9 cellular contexts compared by ENCODE assay signal in genomic region chr17:49861150-49861884, GRCh38. TPM values are rescaled to one million over a fixed set of nuclear protein-coding genes. Genes with fewer than 3 reads are reported as not detected.
DNase-seq lines count a peak whose midpoint lies in the region; ATAC-seq, FAIRE-seq and TF ChIP-seq lines count a peak whose summit lies in the region.
"Had no signal": no experiment of that assay in that cellular context is flagged by ENCODE, and none has a peak within 500 bp of the region (broad histone marks: within the 10 kb centered on the region; RNA-seq: fewer than 3 reads in every experiment).

No MANE protein-coding gene starts in this region.

- no peak overlapping the region for H3K4me3 Mint-ChIP-seq in activated T-cell treated with anti-CD3 and anti-CD28 coated beads, Interleukin-2, amount 50 U/mL, for 72 hours

- H3F3A ChIP-seq in PC-3 (ENCODE audit: low read length, unreplicated experiment) = no peaks in the 10 kb centered on the region

- no peaks in the 10 kb centered on the region for H3K9me3 ChIP-seq in PC-3 (ENCODE audit: low read length)
- no peaks in the 10 kb centered on the region for H3K9me3 ChIP-seq in psoas muscle

- no peak overlapping the region for H3K27ac Mint-ChIP-seq in activated T-cell treated with anti-CD3 and anti-CD28 coated beads, Interleukin-2, amount 50 U/mL, for 72 hours

- peaks cover 8% of the 10 kb centered on the region for H3K27me3 ChIP-seq in BJ (ENCODE audit: control insufficient read depth, insufficient read depth, low read length)
- H3K27me3 ChIP-seq in PC-3 (ENCODE audit: low read length) = no peaks in the 10 kb centered on the region
- H3K27me3 ChIP-seq in psoas muscle (ENCODE audit: insufficient read depth in 3 of 3, low read length in 2 of 3) = no peaks in the 10 kb centered on the region

- H3K36me3 ChIP-seq in BJ (ENCODE audit: control insufficient read depth, insufficient read depth, low read length) (no peaks in the 10 kb centered on the region), PC-3 (ENCODE audit: low read depth, low read length) (no peaks in the 10 kb centered on the region), psoas muscle (ENCODE audit: insufficient read depth in 1 of 2, low read depth in 1 of 2) (no peaks in the 10 kb centered on the region)

- H3K9me2 ChIP-seq in PC-3 (replicated peaks; ENCODE audit: low read length) = no peaks in the 10 kb centered on the region

- H3K4me3 ChIP-seq in BJ (ENCODE audit: low read depth, low read length) (no peak overlapping the region), PC-3 (ENCODE audit: low read length) (peak overlapping the region; percentile 18; the same call in 1 of the 2 replicates), psoas muscle (no peak overlapping the region)
- H3K4me3 ChIP-seq: skin epidermis had no signal

- no peaks in the 10 kb centered on the region for H3K79me2 ChIP-seq in PC-3 (ENCODE audit: low read length)

- H2AFZ ChIP-seq in PC-3 (ENCODE audit: low read length) = no peak overlapping the region

- WGBS in psoas muscle, 3 donors = 41 to 42% (median 42%) methylated on average over 16 of the region's 16 CpGs

- no peaks in the 10 kb centered on the region for H3K36me3 Mint-ChIP-seq in activated T-cell treated with anti-CD3 and anti-CD28 coated beads, Interleukin-2, amount 50 U/mL, for 72 hours (ENCODE audit: insufficient read depth in 2 of 2)

- no peak for TF ChIP-seq POLR2A in H54 (IDR thresholded peaks at IDR 0.05; ENCODE audit: low read depth, low read length)

- ATAC-seq in PC-3 = peak; percentile 60
- peak; percentile 35 to 58 for ATAC-seq in activated T-cell treated with anti-CD3 and anti-CD28 coated beads, Interleukin-2, amount 50 U/mL, for 72 hours (replicated peaks in 1 of 2)
- peak; percentile 42 to 71 (median 58) for ATAC-seq in psoas muscle
- no peak for ATAC-seq in GM18867 (IDR thresholded peaks at IDR 0.05; ENCODE audit: unreplicated experiment)

- no peaks in the 10 kb centered on the region for H3K9me3 Mint-ChIP-seq in activated T-cell treated with anti-CD3 and anti-CD28 coated beads, Interleukin-2, amount 50 U/mL, for 72 hours

- H3K4me1 Mint-ChIP-seq in activated T-cell treated with anti-CD3 and anti-CD28 coated beads, Interleukin-2, amount 50 U/mL, for 72 hours (ENCODE audit: low read depth) = peaks cover 6% of the 10 kb centered on the region

- H3K27me3 Mint-ChIP-seq in activated T-cell treated with anti-CD3 and anti-CD28 coated beads, Interleukin-2, amount 50 U/mL, for 72 hours (ENCODE audit: low read depth) = no peaks in the 10 kb centered on the region

- TF ChIP-seq CTCF in BJ (IDR thresholded peaks at IDR 0.05; ENCODE audit: insufficient read depth, low read depth, low read length) = peak; percentile 86
- peak; percentile 100 for TF ChIP-seq CTCF in PC-3 (conservative IDR thresholded peaks at IDR 0.05; ENCODE audit: low read depth, low read length)
- peak; percentile 82 for TF ChIP-seq CTCF in psoas muscle (IDR thresholded peaks at IDR 0.05)

- POLR2A ChIA-PET in BJ (lab: Charles Lee) = no interaction called here
- POLR2A ChIA-PET in PC-3 (lab: Charles Lee; ENCODE audit: unreplicated experiment) = no interaction called here

- no peaks in the 10 kb centered on the region for H4K20me1 ChIP-seq in PC-3 (ENCODE audit: low read length)

- intact Hi-C loops in PC-3 (cut with micrococcal nuclease) = loop anchor here (1.0 kb wide), 1 partner anchor 137 kb away; no protein-coding TSS in a partner anchor
- intact Hi-C loops in psoas muscle (cut with DNase I) = loop anchor here (1.0 to 2.0 kb wide), 2 partner anchors 135 to 137 kb away; no protein-coding TSS in a partner anchor

- DNase-seq in BJ (ENCODE audit: low read depth) (no peak), H54 (ENCODE audit: insufficient read length, low spot score) (peak; percentile 76), PC-3 (peak; percentile 70), frontal cortex (ENCODE audit: low spot score in 2 of 2) (peak; percentile 63 to 68), psoas muscle (peak in 1 of 2 donors; percentile 50), epidermal melanocyte (ENCODE audit: insufficient read length, low spot score) (no peak)
- peak; percentile 42 to 44 for DNase-seq in activated T-cell treated with anti-CD3 and anti-CD28 coated beads, Interleukin-2, amount 50 U/mL, for 72 hours

- peak; percentile 53 for FAIRE-seq in H54 (lab: Jason Lieb, UNC)
- FAIRE-seq in frontal cortex (lab: Jason Lieb, UNC) = no peak

- H3K9ac ChIP-seq in PC-3 (ENCODE audit: low read length) = no peak overlapping the region

- H3K4me2 ChIP-seq in PC-3 (ENCODE audit: low read length) = peak overlapping the region; percentile 69

- no peak overlapping the region for H3K27ac ChIP-seq in PC-3 (ENCODE audit: low read length)
- no peak overlapping the region for H3K27ac ChIP-seq in psoas muscle
- H3K27ac ChIP-seq: skin epidermis had no signal

- CTCF ChIA-PET in BJ (lab: Yijun Ruan, JAX) = interaction anchor here (0.6 to 23.9 kb wide), 18 partner anchors 10 to 292 kb away, joined by 3 to 464 read pairs (median 3); partner anchors contain the start of genes DLX3 and SLC35B1
- CTCF ChIA-PET in PC-3 (lab: Charles Lee) = interaction anchor here (0.5 to 2.6 kb wide), 4 partner anchors 91 to 450 kb away, joined by 3 to 45 read pairs (median 3); no protein-coding TSS in a partner anchor

- H3K4me1 ChIP-seq in PC-3 (ENCODE audit: insufficient read depth, low read length) = peaks cover 4% of the 10 kb centered on the region; the same call in 1 of the 2 replicates
- peaks cover 8% of the 10 kb centered on the region for H3K4me1 ChIP-seq in psoas muscle

- no TSS peak for BruUV-seq in PC-3 (replicated peaks; lab: Mats Ljungman, UMichigan)

RNA-seq across cellular contexts. Expression of gene TAC4, which starts 13.4 kb away (rescaled TPM):
- polyA plus RNA-seq in BJ (2011; rRNA removed) (not detected in 2 replicates), psoas muscle (not detected)
- not detected in 2 replicates for polyA minus RNA-seq in BJ (2011; rRNA and poly(A)+ RNA removed)
- total RNA-seq in PC-3 (2014; rRNA removed) (not detected in 2 replicates), frontal cortex (not detected), psoas muscle (not detected)
- total RNA-seq in activated T-cell treated with anti-CD3 and anti-CD28 coated beads, Interleukin-2, amount 50 U/mL, for 72 hours = not detected

Comparison
In these comparisons a context has a peak if more than half of its experiments do, and no peak if none do; other contexts are left out.
1. DNase-seq: peak in H54 (single experiment), PC-3 (single experiment), activated T-cell treated with anti-CD3 and anti-CD28 coated beads, Interleukin-2, amount 50 U/mL, for 72 hours (2 of 2) and frontal cortex (2 of 2); none in BJ (single experiment) and epidermal melanocyte (single experiment).
2. Peak in every context shown above with its lines, with median percentiles within 50 percentile points of each other: CTCF ChIP-seq.